ENCODE assay signal across 17 cellular contexts in the genomic region with DNA sequence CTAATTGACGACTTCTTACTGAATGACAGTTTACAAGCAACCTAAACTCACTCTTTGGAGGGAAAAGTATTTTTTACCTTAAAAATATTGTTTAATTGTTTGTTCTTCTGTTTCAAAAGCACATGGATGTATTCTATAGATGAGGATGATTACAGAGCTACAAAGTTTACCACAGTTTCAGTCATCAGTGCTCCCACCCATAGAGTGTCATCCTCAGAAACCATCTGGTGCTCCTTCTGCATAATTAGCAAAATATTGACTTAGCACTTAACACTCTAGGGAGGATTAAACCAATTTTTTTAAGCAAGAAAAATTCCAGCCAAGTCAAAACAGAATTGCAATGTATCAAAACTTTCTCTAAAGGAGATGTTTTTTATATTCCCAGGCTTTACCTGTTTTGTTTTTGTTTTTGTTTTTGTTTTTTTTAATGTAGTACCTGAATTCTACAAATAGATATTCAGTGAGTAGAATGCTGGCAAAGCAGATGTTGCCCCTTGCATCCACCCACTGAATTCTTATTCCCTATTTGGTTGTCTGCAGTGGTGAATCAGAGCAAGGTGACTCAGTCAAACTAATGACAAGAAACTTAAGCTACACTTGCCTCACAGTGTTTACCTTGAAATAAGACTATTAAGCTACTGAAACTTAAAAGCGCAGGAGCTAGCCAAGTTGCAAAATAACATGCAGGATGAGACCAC.
A peak's percentile ranks its signal among the peaks of the same experiment; 100 is the strongest.
DNase-seq lines count a peak whose midpoint lies in the region; ATAC-seq and TF ChIP-seq lines count a peak whose summit lies in the region.
"Had no signal": no experiment of that assay in that cellular context is flagged by ENCODE, and none has a peak within 500 bp of the region (broad histone marks: within the 10 kb centered on the region; RNA-seq: fewer than 3 reads in every experiment).

No MANE protein-coding gene starts in this region.

- no peaks in the 10 kb centered on the region for H3K27me3 Mint-ChIP-seq in activated T-helper 2 cell treated with anti-CD3 and anti-CD28 coated beads, Interferon-gamma antibody, Interleukin-2, Interleukin-4, amounts not matched to agents 10 μg/mL and 5 μg/mL and 100 μg/mL, durations not matched to agents 14 hours and 24 hours and 36 hours (ENCODE audit: low read depth)

- TF ChIP-seq CTCF in fibroblast of mammary gland (conservative IDR thresholded peaks at IDR 0.05; ENCODE audit: control insufficient read depth, insufficient read depth, low read depth, low read length): no peak

- no peak overlapping the region for H3K27ac Mint-ChIP-seq in activated T-helper 2 cell treated with anti-CD3 and anti-CD28 coated beads, Interferon-gamma antibody, Interleukin-2, Interleukin-4, amounts not matched to agents 10 μg/mL and 5 μg/mL and 100 μg/mL, durations not matched to agents 14 hours and 24 hours and 36 hours

- H3K4me1 Mint-ChIP-seq in activated T-helper 2 cell treated with anti-CD3 and anti-CD28 coated beads, Interferon-gamma antibody, Interleukin-2, Interleukin-4, amounts not matched to agents 10 μg/mL and 5 μg/mL and 100 μg/mL, durations not matched to agents 14 hours and 24 hours and 36 hours (ENCODE audit: low read depth): peaks cover 1% of the 10 kb centered on the region

- peaks cover 5% of the 10 kb centered on the region for H3K9me3 Mint-ChIP-seq in activated T-helper 2 cell treated with anti-CD3 and anti-CD28 coated beads, Interferon-gamma antibody, Interleukin-2, Interleukin-4, amounts not matched to agents 10 μg/mL and 5 μg/mL and 100 μg/mL, durations not matched to agents 14 hours and 24 hours and 36 hours

- DNase-seq in NCI-H524 (lab: John Stamatoyannopoulos, UW) (peak; percentile 14 to 38), NCI-H524 treated with DMSO at 0.1 percent for 48 hours (lab: John Stamatoyannopoulos, UW) (no peak), NCI-H69 (lab: John Stamatoyannopoulos, UW) (peak; percentile 72), fibroblast of mammary gland (ENCODE audit: low read depth) (peak; percentile 10), skeletal muscle cell (ENCODE audit: low read depth) (peak; percentile 66), NCI-H2196 treated with DMSO at 0.1 percent for 48 hours (lab: John Stamatoyannopoulos, UW; ENCODE audit: unreplicated experiment) (no peak)
- no peak for DNase-seq in activated T-helper 2 cell treated with anti-CD3 and anti-CD28 coated beads, Interferon-gamma antibody, Interleukin-2, Interleukin-4, amounts not matched to agents 10 μg/mL and 5 μg/mL and 100 μg/mL, durations not matched to agents 14 hours and 24 hours and 36 hours (ENCODE audit: low spot score)
- DNase-seq: activated T-cell treated with anti-CD3 and anti-CD28 coated beads, Interleukin-2, amount 50 U/mL, for 1 hour; esophagus squamous epithelium; NCI-H2081 treated with DMSO at 0.1 percent for 48 hours; occipital lobe; Right ventricle myocardium superior; stimulated activated naive CD8-positive, alpha-beta T cell treated with anti-CD3 and anti-CD28 coated beads, Interleukin-15, Interleukin-2, amounts not matched to agents 100 U/mL and 50 U/mL, for 24 hours; WERI-Rb-1 had no signal

- H3K4me3 Mint-ChIP-seq in activated T-helper 2 cell treated with anti-CD3 and anti-CD28 coated beads, Interferon-gamma antibody, Interleukin-2, Interleukin-4, amounts not matched to agents 10 μg/mL and 5 μg/mL and 100 μg/mL, durations not matched to agents 14 hours and 24 hours and 36 hours (ENCODE audit: low read depth): no peak overlapping the region

- H3K4me3 ChIP-seq in fibroblast of mammary gland (ENCODE audit: control insufficient read depth, low read depth, low read length) (no peak overlapping the region), skeletal muscle cell (ENCODE audit: low read depth, low read length) (no peak overlapping the region)
- H3K4me3 ChIP-seq: cardiac muscle cell, esophagus squamous epithelium had no signal

- no peaks in the 10 kb centered on the region for H3K36me3 Mint-ChIP-seq in activated T-helper 2 cell treated with anti-CD3 and anti-CD28 coated beads, Interferon-gamma antibody, Interleukin-2, Interleukin-4, amounts not matched to agents 10 μg/mL and 5 μg/mL and 100 μg/mL, durations not matched to agents 14 hours and 24 hours and 36 hours (ENCODE audit: low read depth)

- ATAC-seq in GM18502 (IDR thresholded peaks at IDR 0.05; ENCODE audit: poor library complexity, unreplicated experiment): no peak
- ATAC-seq: left lobe of liver; stimulated activated naive CD8-positive, alpha-beta T cell treated with anti-CD3 and anti-CD28 coated beads, Interleukin-15, Interleukin-2, amounts not matched to agents 100 U/mL and 50 U/mL, for 24 hours had no signal

- intact Hi-C loops in activated T-helper 2 cell treated with anti-CD3 and anti-CD28 coated beads, Interferon-gamma antibody, Interleukin-2, Interleukin-4, amounts not matched to agents 10 μg/mL and 5 μg/mL and 100 μg/mL, durations not matched to agents 14 hours and 24 hours and 36 hours (cut with micrococcal nuclease): no loop called here

Comparison
In these comparisons a context has a peak if more than half of its experiments do, and no peak if none do; other contexts are left out.
1. DNase-seq: peak in NCI-H524 (2 of 2), NCI-H69 (single experiment), fibroblast of mammary gland (single experiment) and skeletal muscle cell (single experiment); none in NCI-H524 treated with DMSO at 0.1 percent for 48 hours (single experiment), NCI-H2196 treated with DMSO at 0.1 percent for 48 hours (single experiment) and activated T-helper 2 cell treated with anti-CD3 and anti-CD28 coated beads, Interferon-gamma antibody, Interleukin-2, Interleukin-4, amounts not matched to agents 10 μg/mL and 5 μg/mL and 100 μg/mL, durations not matched to agents 14 hours and 24 hours and 36 hours (single experiment).